Comparison of ENCODE assay signal across 21 cellular contexts in the genomic region with DNA sequence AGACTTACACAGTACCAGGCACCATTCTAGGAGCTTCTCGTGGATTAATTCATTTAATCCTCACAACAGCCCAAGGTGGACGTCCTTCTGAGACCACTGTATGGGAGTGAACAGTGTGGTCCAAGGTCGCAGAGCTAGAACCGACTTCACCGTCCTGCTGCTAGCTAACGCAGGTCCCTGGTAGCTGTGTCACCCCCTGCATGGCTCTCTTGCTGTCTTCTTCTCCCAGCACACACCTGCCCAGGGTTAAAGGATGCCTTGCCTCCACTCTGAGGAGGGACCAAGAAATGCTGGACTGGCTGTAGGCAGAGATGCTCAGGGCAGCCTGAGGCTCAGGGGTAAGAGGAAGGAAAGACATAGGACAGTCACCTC. TPM values are rescaled to one million over a fixed set of nuclear protein-coding genes. Genes with fewer than 3 reads are reported as not detected.
DNase-seq lines count a peak whose midpoint lies in the region; ATAC-seq, FAIRE-seq and TF ChIP-seq lines count a peak whose summit lies in the region.
"Had no signal": no experiment of that assay in that cellular context is flagged by ENCODE, and none has a peak within 500 bp of the region (broad histone marks: within the 10 kb centered on the region; RNA-seq: fewer than 3 reads in every experiment).

No MANE protein-coding gene starts in this region.

- H3K4me1 ChIP-seq in OCI-LY7 (ENCODE audit: insufficient read depth, low read length, poor library complexity, severe bottlenecking) (peaks cover 63% of the 10 kb centered on the region), spleen (peaks cover 43 to 89% (median 82%) of the 10 kb centered on the region in 6 donors), lower lobe of right lung (peaks cover 74% of the 10 kb centered on the region)

- peak overlapping the region; percentile 32 for H3K27ac Mint-ChIP-seq in activated CD4-positive, alpha-beta T cell treated with anti-CD3 and anti-CD28 coated beads, Interleukin-2, amount 10 ng/mL, durations not matched to agents 7 days and 5 days
- no peak overlapping the region for H3K27ac Mint-ChIP-seq in activated CD4-positive, alpha-beta T cell treated with anti-CD3 and anti-CD28 coated beads for 36 hours

- no TSS peak for BruUV-seq in OCI-LY7 (replicated peaks; lab: Mats Ljungman, UMichigan)

- H3K36me3 Mint-ChIP-seq in activated CD4-positive, alpha-beta T cell treated with anti-CD3 and anti-CD28 coated beads, Interleukin-2, amount 10 ng/mL, durations not matched to agents 7 days and 5 days (ENCODE audit: low read depth) = no peaks in the 10 kb centered on the region
- H3K36me3 Mint-ChIP-seq in activated CD4-positive, alpha-beta T cell treated with anti-CD3 and anti-CD28 coated beads for 36 hours (ENCODE audit: low read depth) = peaks cover 10% of the 10 kb centered on the region
- H3K36me3 Mint-ChIP-seq: WTC11 had no signal

- no peaks in the 10 kb centered on the region for H3K27me3 ChIP-seq in layer of hippocampus (ENCODE audit: control insufficient read depth, insufficient read depth, low read length)
- H3K27me3 ChIP-seq in spleen (replicated peaks in 1 of 7) = no peaks in the 10 kb centered on the region
- H3K27me3 ChIP-seq in lower lobe of right lung (ENCODE audit: low read depth) = no peaks in the 10 kb centered on the region
- H3K27me3 ChIP-seq: left lung had no signal

- H3K9me3 ChIP-seq in OCI-LY7 (ENCODE audit: low read length) = no peaks in the 10 kb centered on the region
- H3K9me3 ChIP-seq in spleen = no peaks in the 10 kb centered on the region
- no peaks in the 10 kb centered on the region for H3K9me3 ChIP-seq in lower lobe of right lung
- H3K9me3 ChIP-seq: left lung had no signal

- CTCF ChIA-PET in activated CD4-positive, alpha-beta T cell treated with anti-CD3 and anti-CD28 coated beads, Interleukin-2, amount 10 ng/mL, durations not matched to agents 7 days and 5 days (lab: Charles Lee) = interaction anchor here (1.5 kb wide), 1 partner anchor 14 kb away, joined by 4 read pairs; no protein-coding TSS in a partner anchor
- CTCF ChIA-PET in activated CD4-positive, alpha-beta T cell treated with anti-CD3 and anti-CD28 coated beads for 36 hours (lab: Charles Lee) = interaction anchor here (1.0 to 1.1 kb wide), 3 partner anchors 17 to 46 kb away, joined by 3 to 5 read pairs (median 4); no protein-coding TSS in a partner anchor
- CTCF ChIA-PET in OCI-LY7 (lab: Charles Lee; ENCODE audit: unreplicated experiment) = interaction anchor here (0.5 kb wide), 1 partner anchor 16 kb away, joined by 3 read pairs; no protein-coding TSS in a partner anchor

- intact Hi-C loops in activated CD4-positive, alpha-beta T cell treated with anti-CD3 and anti-CD28 coated beads for 36 hours (cut with DNase I, micrococcal nuclease) = loop anchor here in 1 of 2 experiments (10.0 kb wide), 1 partner anchor 513 kb away; a partner anchor contains a TSS
- intact Hi-C loops in OCI-LY7 (cut with micrococcal nuclease; ENCODE audit: unreplicated experiment) (loop anchor here (10.0 kb wide), 3 partner anchors 137 to 323 kb away; a partner anchor contains a TSS), spleen (cut with DNase I; ENCODE audit: low total_unique reads) (no loop called here), lower lobe of right lung (cut with DNase I) (no loop called here)

- DNase-seq in activated CD4-positive, alpha-beta T cell treated with anti-CD3 and anti-CD28 coated beads, Interleukin-2, amount 10 ng/mL, durations not matched to agents 7 days and 5 days = no peak
- DNase-seq in activated CD4-positive, alpha-beta T cell treated with anti-CD3 and anti-CD28 coated beads for 36 hours = no peak
- DNase-seq in OCI-LY7 (ENCODE audit: low spot score) (no peak), spleen (peak; percentile 44), H54 (ENCODE audit: insufficient read length, low spot score) (no peak), lower lobe of right lung (no peak)
- DNase-seq in stimulated activated naive CD4-positive, alpha-beta T cell treated with Interleukin-2 at 50 U/mL for 16 hours (lab: John Stamatoyannopoulos, UW) = no peak
- DNase-seq: activated naive CD4-positive, alpha-beta T cell treated with Interleukin-2 at 50 U/mL for 16 hours; COR-L47; hypothalamus; NCI-H2107; NCI-H774; stimulated activated CD4-positive, alpha-beta T cell treated with anti-CD3 and anti-CD28 coated beads, Interleukin-1b, Interleukin-23, amount 100 ng/mL, for 48 hours; T-helper 1 cell had no signal

- no peaks in the 10 kb centered on the region for H3K9me3 Mint-ChIP-seq in activated CD4-positive, alpha-beta T cell treated with anti-CD3 and anti-CD28 coated beads, Interleukin-2, amount 10 ng/mL, durations not matched to agents 7 days and 5 days
- no peaks in the 10 kb centered on the region for H3K9me3 Mint-ChIP-seq in activated CD4-positive, alpha-beta T cell treated with anti-CD3 and anti-CD28 coated beads for 36 hours (ENCODE audit: low read depth)
- H3K9me3 Mint-ChIP-seq: WTC11 had no signal

- POLR2A ChIA-PET in activated CD4-positive, alpha-beta T cell treated with anti-CD3 and anti-CD28 coated beads, Interleukin-2, amount 10 ng/mL, durations not matched to agents 7 days and 5 days (lab: Charles Lee) = interaction anchor here (0.6 kb wide), 1 partner anchor 308 kb away, joined by 3 read pairs; no protein-coding TSS in a partner anchor
- POLR2A ChIA-PET in activated CD4-positive, alpha-beta T cell treated with anti-CD3 and anti-CD28 coated beads for 36 hours (lab: Charles Lee) = no interaction called here
- POLR2A ChIA-PET in OCI-LY7 (lab: Charles Lee) = interaction anchor here (0.6 to 1.1 kb wide), 3 partner anchors 25 to 226 kb away, joined by 3 to 4 read pairs (median 3); a partner anchor contains a TSS

- H2AFZ ChIP-seq in OCI-LY7 (ENCODE audit: low read length) = no peak overlapping the region

- TF ChIP-seq POLR2A in spleen (IDR thresholded peaks at IDR 0.05) (no peak), H54 (IDR thresholded peaks at IDR 0.05; ENCODE audit: low read depth, low read length) (no peak)

- WGBS in spleen, 5 donors = 79 to 90% (median 86%) methylated on average over 6 of the region's 6 CpGs

- no peak overlapping the region for H3K4me3 Mint-ChIP-seq in activated CD4-positive, alpha-beta T cell treated with anti-CD3 and anti-CD28 coated beads, Interleukin-2, amount 10 ng/mL, durations not matched to agents 7 days and 5 days
- H3K4me3 Mint-ChIP-seq in activated CD4-positive, alpha-beta T cell treated with anti-CD3 and anti-CD28 coated beads for 36 hours = no peak overlapping the region

- peak overlapping the region; percentile 93 for H3K4me2 ChIP-seq in OCI-LY7 (ENCODE audit: low read length)

- no peaks in the 10 kb centered on the region for H4K20me1 ChIP-seq in OCI-LY7 (ENCODE audit: insufficient read depth, low read length)

- H3K4me1 Mint-ChIP-seq in activated CD4-positive, alpha-beta T cell treated with anti-CD3 and anti-CD28 coated beads, Interleukin-2, amount 10 ng/mL, durations not matched to agents 7 days and 5 days = peaks cover 66% of the 10 kb centered on the region
- H3K4me1 Mint-ChIP-seq in activated CD4-positive, alpha-beta T cell treated with anti-CD3 and anti-CD28 coated beads for 36 hours = peaks cover 68% of the 10 kb centered on the region

- H3K36me3 ChIP-seq in OCI-LY7 (ENCODE audit: insufficient read depth, low read length) = peaks cover 6% of the 10 kb centered on the region; the same call in 1 of the 2 replicates
- H3K36me3 ChIP-seq in spleen = peaks cover 0 to 21% (median 0%) of the 10 kb centered on the region in 6 donors
- H3K36me3 ChIP-seq in lower lobe of right lung = peaks cover 5% of the 10 kb centered on the region
- H3K36me3 ChIP-seq: left lung had no signal

- H3K79me2 ChIP-seq in OCI-LY7 (ENCODE audit: insufficient read depth, low read depth, low read length) = peaks cover 73% of the 10 kb centered on the region

- no peak for FAIRE-seq in H54 (lab: Jason Lieb, UNC)
- FAIRE-seq: G401.6, GM12892 had no signal

- no peaks in the 10 kb centered on the region for H3K9me2 ChIP-seq in OCI-LY7 (ENCODE audit: insufficient read depth, low read length)

- peak overlapping the region; percentile 48 for H3K4me3 ChIP-seq in OCI-LY7 (ENCODE audit: low read depth, low read length, poor library complexity, severe bottlenecking)
- H3K4me3 ChIP-seq in spleen = no peak overlapping the region
- no peak overlapping the region for H3K4me3 ChIP-seq in lower lobe of right lung
- H3K4me3 ChIP-seq: left lung had no signal

- no peak for TF ChIP-seq CTCF in OCI-LY7 (conservative IDR thresholded peaks at IDR 0.05; ENCODE audit: low read length)
- TF ChIP-seq CTCF in spleen (IDR thresholded peaks at IDR 0.05 in 8 of 11, conservative IDR thresholded peaks at IDR 0.05 in 3 of 11) = no peak
- TF ChIP-seq CTCF in lower lobe of right lung (IDR thresholded peaks at IDR 0.05) = no peak

- no peak for ATAC-seq in activated CD4-positive, alpha-beta T cell treated with anti-CD3 and anti-CD28 coated beads for 36 hours
- ATAC-seq in lower lobe of right lung = no peak
- ATAC-seq: left lung, WTC11 had no signal

- H3K27ac ChIP-seq in OCI-LY7 (ENCODE audit: low read depth, low read length, poor library complexity, severe bottlenecking) = peak overlapping the region; percentile 94
- H3K27ac ChIP-seq in layer of hippocampus (ENCODE audit: low read depth, low read length) = peak overlapping the region; percentile 67
- peak overlapping the region in 5 of 8 donors; percentile 11 to 99 (median 98) for H3K27ac ChIP-seq in spleen
- H3K27ac ChIP-seq in lower lobe of right lung = no peak overlapping the region
- H3K27ac ChIP-seq: left lung had no signal

- no peaks in the 10 kb centered on the region for H3K27me3 Mint-ChIP-seq in activated CD4-positive, alpha-beta T cell treated with anti-CD3 and anti-CD28 coated beads, Interleukin-2, amount 10 ng/mL, durations not matched to agents 7 days and 5 days
- H3K27me3 Mint-ChIP-seq in activated CD4-positive, alpha-beta T cell treated with anti-CD3 and anti-CD28 coated beads for 36 hours = no peaks in the 10 kb centered on the region

RNA-seq across cellular contexts. Expression of a gene that starts 3.0 kb away (rescaled TPM):
- total RNA-seq in activated CD4-positive, alpha-beta T cell treated with anti-CD3 and anti-CD28 coated beads, Interleukin-2, amount 10 ng/mL, durations not matched to agents 7 days and 5 days = 100 to 1,000 TPM; 131 to 148 TPM
- total RNA-seq in activated CD4-positive, alpha-beta T cell treated with anti-CD3 and anti-CD28 coated beads for 36 hours = 100 to 1,000 TPM; 142 to 148 TPM
- total RNA-seq in OCI-LY7 (2014; rRNA removed; shearing (Covaris generic)) = 97.8 and 116 TPM in 2 replicates
- total RNA-seq in OCI-LY7 (2022) (192 and 197 TPM in 2 replicates), spleen (100 to 1,000 TPM in 4 of 7 donors, 10 to 100 TPM in 3; 95.1 to 134 (median 112) TPM), lower lobe of right lung (102 TPM)
- 10 to 100 TPM; 28.8 to 75.7 (median 37.1) TPM for polyA plus RNA-seq in spleen

RNA-seq across cellular contexts. Expression of a gene that starts 55.7 kb away (rescaled TPM):
- total RNA-seq in activated CD4-positive, alpha-beta T cell treated with anti-CD3 and anti-CD28 coated beads, Interleukin-2, amount 10 ng/mL, durations not matched to agents 7 days and 5 days = under 1 TPM; 0.27 to 0.35 TPM
- total RNA-seq in activated CD4-positive, alpha-beta T cell treated with anti-CD3 and anti-CD28 coated beads for 36 hours = under 1 TPM in 1 of 2 experiments, not detected in 1; 0.12 TPM
- 0.54 and 0.59 TPM in 2 replicates for total RNA-seq in OCI-LY7 (2014; rRNA removed; shearing (Covaris generic))
- total RNA-seq in OCI-LY7 (2022) (0.48 and 0.61 TPM in 2 replicates), spleen (under 1 TPM in 2 of 7 donors, not detected in 5; 0.43 to 0.47 TPM), lower lobe of right lung (not detected)
- polyA plus RNA-seq in spleen = under 1 TPM; 0.18 to 0.43 (median 0.26) TPM
- total RNA-seq: A172, myocyte had no signal
